ENCODE assay signal across 10 cellular contexts in the genomic region with DNA sequence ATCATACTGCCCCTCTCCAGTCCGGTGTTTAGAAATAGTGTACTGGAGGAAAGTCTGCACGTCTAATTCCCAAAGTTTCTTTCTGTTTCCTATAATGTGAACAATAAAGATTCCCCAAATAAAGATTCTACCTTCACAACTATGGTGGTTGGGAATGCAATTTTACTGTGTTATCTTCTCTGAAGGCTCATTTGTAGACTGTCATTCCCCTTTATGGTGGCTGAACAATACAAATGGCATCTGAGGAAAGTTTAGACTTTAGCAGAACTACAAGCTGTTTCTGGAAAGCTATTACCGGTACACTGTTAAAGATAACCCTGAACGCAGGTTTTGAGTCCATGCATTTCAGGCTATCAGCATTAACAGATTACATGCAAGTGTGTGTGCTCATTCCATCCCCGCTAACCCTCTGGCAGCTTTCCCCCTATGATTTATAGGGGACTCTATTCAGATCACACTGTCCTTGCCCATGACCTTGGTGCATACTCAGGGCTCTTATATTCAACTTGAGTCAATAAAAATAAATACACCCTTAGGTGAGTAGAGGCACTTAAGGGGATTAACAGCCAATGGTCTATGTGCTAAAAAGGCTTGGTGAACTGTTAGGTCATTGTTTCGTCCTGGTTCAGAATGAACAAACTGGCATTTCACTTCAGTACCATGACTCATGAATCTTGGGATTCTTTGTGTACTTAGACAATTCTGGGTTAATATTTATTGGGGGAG.
A peak's percentile ranks its signal among the peaks of the same experiment; 100 is the strongest.
DNase-seq lines count a peak whose midpoint lies in the region; TF ChIP-seq lines count a peak whose summit lies in the region.
"Had no signal": no experiment of that assay in that cellular context is flagged by ENCODE, and none has a peak within 500 bp of the region (broad histone marks: within the 10 kb centered on the region; RNA-seq: fewer than 3 reads in every experiment).

No MANE protein-coding gene starts in this region.

- H3K27ac ChIP-seq in WERI-Rb-1, result peak overlapping the region; percentile 74
- H3K27ac ChIP-seq: HL-60, SJSA1 had no signal

- H3K27me3 Mint-ChIP-seq in activated CD4-positive, alpha-beta T cell treated with anti-CD3 and anti-CD28 coated beads, Interleukin-2, amount 10 ng/mL, durations not matched to agents 24 days and 14 days, result peaks cover 2% of the 10 kb centered on the region

- H3K27me3 ChIP-seq in WERI-Rb-1 (ENCODE audit: insufficient read depth, low read depth, severe bottlenecking), result no peaks in the 10 kb centered on the region
- H3K27me3 ChIP-seq: SJSA1 had no signal

- H3K4me1 Mint-ChIP-seq in activated CD4-positive, alpha-beta T cell treated with anti-CD3 and anti-CD28 coated beads, Interleukin-2, amount 10 ng/mL, durations not matched to agents 24 days and 14 days, result no peaks in the 10 kb centered on the region

- TF ChIP-seq CTCF in WERI-Rb-1 (IDR thresholded peaks at IDR 0.05; ENCODE audit: low read depth, low read length), result no peak

- intact Hi-C loops in activated CD4-positive, alpha-beta T cell treated with anti-CD3 and anti-CD28 coated beads, Interleukin-2, amount 10 ng/mL, durations not matched to agents 24 days and 14 days (cut with micrococcal nuclease), result no loop called here

- H3K9me3 ChIP-seq in WERI-Rb-1 (ENCODE audit: severe bottlenecking), result no peaks in the 10 kb centered on the region
- H3K9me3 ChIP-seq: SJSA1 had no signal

- no peak overlapping the region for H3K4me3 Mint-ChIP-seq in activated CD4-positive, alpha-beta T cell treated with anti-CD3 and anti-CD28 coated beads, Interleukin-2, amount 10 ng/mL, durations not matched to agents 24 days and 14 days

- no peaks in the 10 kb centered on the region for H3K36me3 Mint-ChIP-seq in activated CD4-positive, alpha-beta T cell treated with anti-CD3 and anti-CD28 coated beads, Interleukin-2, amount 10 ng/mL, durations not matched to agents 24 days and 14 days (ENCODE audit: low read depth)

- DNase-seq in ACHN (peak; percentile 89), HS-5 (ENCODE audit: low read depth) (peak; percentile 32), WERI-Rb-1 (peak; percentile 42), kidney tubule cell (ENCODE audit: low spot score) (peak; percentile 90), Ammon's horn (ENCODE audit: low spot score) (no peak)
- DNase-seq in activated naive CD4-positive, alpha-beta T cell treated with anti-CD3 and anti-CD28 coated beads, Interleukin-2, amount 50 U/mL, for 16 hours, result no peak
- DNase-seq in stimulated activated CD8-positive, alpha-beta memory T cell treated with anti-CD3 and anti-CD28 coated beads, Interleukin-4, amount 100 ng/mL, for 48 hours, result no peak
- DNase-seq in activated CD4-positive, alpha-beta T cell treated with anti-CD3 and anti-CD28 coated beads, Interleukin-2, amount 10 ng/mL, durations not matched to agents 24 days and 14 days, result no peak

- in situ Hi-C loops in ACHN (cut with HindIII; ENCODE audit: low pct_ligation_motif_present, low pct_unique_long_range_greater_than_20kb, low sequenced_read_pairs), result no loop called here

- no peaks in the 10 kb centered on the region for H3K9me3 Mint-ChIP-seq in activated CD4-positive, alpha-beta T cell treated with anti-CD3 and anti-CD28 coated beads, Interleukin-2, amount 10 ng/mL, durations not matched to agents 24 days and 14 days

- no peak overlapping the region for H3K4me3 ChIP-seq in WERI-Rb-1 (ENCODE audit: low read depth, low read length)
- H3K4me3 ChIP-seq: SJSA1 had no signal

- no peak overlapping the region for H3K27ac Mint-ChIP-seq in activated CD4-positive, alpha-beta T cell treated with anti-CD3 and anti-CD28 coated beads, Interleukin-2, amount 10 ng/mL, durations not matched to agents 24 days and 14 days

- peaks cover 6% of the 10 kb centered on the region for H3K36me3 ChIP-seq in WERI-Rb-1
- H3K36me3 ChIP-seq: SJSA1 had no signal

Comparison
In these comparisons a context has a peak if more than half of its experiments do, and no peak if none do; other contexts are left out.
1. DNase-seq: peak in ACHN (single experiment), HS-5 (single experiment), WERI-Rb-1 (single experiment) and kidney tubule cell (single experiment); none in Ammon's horn (single experiment), activated naive CD4-positive, alpha-beta T cell treated with anti-CD3 and anti-CD28 coated beads, Interleukin-2, amount 50 U/mL, for 16 hours (single experiment), stimulated activated CD8-positive, alpha-beta memory T cell treated with anti-CD3 and anti-CD28 coated beads, Interleukin-4, amount 100 ng/mL, for 48 hours (single experiment) and activated CD4-positive, alpha-beta T cell treated with anti-CD3 and anti-CD28 coated beads, Interleukin-2, amount 10 ng/mL, durations not matched to agents 24 days and 14 days (single experiment).